ENCODE assay signal across 27 cellular contexts in genomic region chr11:134464981-134465730, GRCh38. TPM values are rescaled to one million over a fixed set of nuclear protein-coding genes. Genes with fewer than 3 reads are reported as not detected.
"Had no signal": no experiment of that assay in that cellular context is flagged by ENCODE, and none has a peak within 500 bp of the region (broad histone marks: within the 10 kb centered on the region; RNA-seq: fewer than 3 reads in every experiment).

No MANE protein-coding gene starts in this region.

- ATAC-seq: activated CD4-positive, alpha-beta T cell treated with anti-CD3 and anti-CD28 coated beads for 36 hours; activated T-helper 17 cell treated with anti-CD3 and anti-CD28 coated beads, Interleukin-2, amount 50 U/mL, for 72 hours; T-cell had no signal

- H3K27ac ChIP-seq: brain microvascular endothelial cell, cardiac muscle cell had no signal

- DNase-seq: activated CD4-positive, alpha-beta memory T cell treated with anti-CD3 and anti-CD28 coated beads, Interleukin-2, amount 10 ng/mL, durations not matched to agents 7 days and 5 days; activated CD4-positive, alpha-beta T cell treated with anti-CD3 and anti-CD28 coated beads for 36 hours; activated CD4-positive, alpha-beta T cell treated with anti-CD3 and anti-CD28 coated beads, Interleukin-2, amount 50 U/mL, for 1 hour; activated CD4-positive, CD25-positive, alpha-beta regulatory T cell; activated gamma-delta T cell; activated naive CD4-positive, alpha-beta T cell treated with anti-CD3 and anti-CD28 coated beads for 36 hours; activated T-cell treated with anti-CD3 and anti-CD28 coated beads for 4 hours; activated T-cell treated with anti-CD3 and anti-CD28 coated beads, Interleukin-2, amount 50 U/mL, for 48 hours; amygdala; brain microvascular endothelial cell; MM.1S; NCI-H1105; NCI-H1436; NCI-H1694 treated with DMSO at 0.1 percent for 48 hours; NCI-H2029 treated with DMSO at 0.1 percent for 48 hours; NCI-H345; NCI-H510A; NCI-H526 treated with DMSO at 0.1 percent for 48 hours; NCI-H82; SIG-M5; T-cell; T-helper 2 cell; T1000 had no signal

- H3K27me3 ChIP-seq: brain microvascular endothelial cell had no signal

- H3K36me3 ChIP-seq: brain microvascular endothelial cell, cardiac muscle cell had no signal

- H3K4me3 ChIP-seq: cardiac muscle cell had no signal

RNA-seq across cellular contexts. Expression of gene B3GAT1, which starts 53.1 kb away (rescaled TPM):
- total RNA-seq: OCI-LY7, RPMI7951 had no signal
- polyA plus RNA-seq: cardiac muscle cell had no signal
